In the genomic region with DNA sequence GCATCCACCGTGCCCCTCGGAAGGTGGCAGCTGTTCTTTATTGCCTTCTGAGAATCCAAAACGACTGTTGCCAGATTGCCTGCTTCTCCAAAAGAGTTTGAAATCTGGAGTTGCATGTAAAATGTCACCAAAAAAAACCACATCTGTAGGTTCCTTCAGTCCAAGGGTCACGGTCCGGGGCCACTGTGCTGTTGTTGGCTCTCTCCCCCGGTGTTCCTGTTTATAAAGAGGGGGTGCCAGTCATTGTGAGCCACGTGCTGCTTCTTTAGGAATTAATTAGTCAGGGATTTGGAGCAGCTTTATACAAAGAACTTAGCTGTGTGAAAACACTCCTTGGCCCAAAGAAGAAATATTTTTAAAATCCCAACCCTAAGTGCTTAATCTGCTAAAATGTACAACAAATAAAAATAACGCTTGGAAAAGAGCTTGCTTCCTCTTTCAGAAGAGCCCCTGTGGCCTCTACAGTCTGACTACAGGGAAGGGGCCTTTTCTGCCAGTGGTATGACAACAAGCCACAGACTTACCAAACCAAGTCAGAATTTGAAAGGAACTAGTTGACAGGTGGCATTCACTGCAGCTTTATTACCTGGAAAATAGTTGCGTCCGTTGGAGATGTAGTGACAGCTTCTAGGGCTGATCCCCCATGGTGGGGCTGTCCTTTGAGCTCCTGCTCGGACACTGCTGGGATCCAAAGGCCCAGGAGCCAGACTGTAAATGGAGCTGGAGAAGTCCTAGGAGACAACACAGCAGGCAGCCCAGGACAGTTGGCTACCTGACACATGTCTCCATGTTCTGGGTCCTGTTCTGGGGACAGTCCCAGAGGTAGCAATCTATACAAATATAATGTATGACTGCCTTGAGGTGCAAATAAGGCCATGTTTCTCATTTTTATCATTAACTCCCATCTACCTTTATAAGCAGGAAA, we compare ENCODE assay signal across 12 cellular contexts.
DNase-seq lines count a peak whose midpoint lies in the region; ATAC-seq and TF ChIP-seq lines count a peak whose summit lies in the region.
"Had no signal": no experiment of that assay in that cellular context is flagged by ENCODE, and none has a peak within 500 bp of the region (broad histone marks: within the 10 kb centered on the region; RNA-seq: fewer than 3 reads in every experiment).

No MANE protein-coding gene starts in this region.

- peak overlapping the region in 2 of 10 donors; percentile 37 to 66 for H3K27ac ChIP-seq in heart right ventricle
- H3K27ac ChIP-seq: A549 had no signal

- H3K36me3 Mint-ChIP-seq in activated naive CD4-positive, alpha-beta T cell treated with anti-CD3 and anti-CD28 coated beads, Interleukin-2, amount 10 ng/mL, durations not matched to agents 7 days and 5 days = no peaks in the 10 kb centered on the region
- H3K36me3 Mint-ChIP-seq: activated naive CD4-positive, alpha-beta T cell treated with anti-CD3 and anti-CD28 coated beads, Interleukin-2, amount 50 U/mL, for 72 hours; type B pancreatic cell had no signal

- H3K9me3 Mint-ChIP-seq in activated naive CD4-positive, alpha-beta T cell treated with anti-CD3 and anti-CD28 coated beads, Interleukin-2, amount 10 ng/mL, durations not matched to agents 7 days and 5 days = no peaks in the 10 kb centered on the region
- H3K9me3 Mint-ChIP-seq: activated naive CD4-positive, alpha-beta T cell treated with anti-CD3 and anti-CD28 coated beads, Interleukin-2, amount 50 U/mL, for 72 hours; type B pancreatic cell had no signal

- 62 to 70% methylated on average over 11 of the region's 11 CpGs for WGBS in heart right ventricle, 2 donors

- H3K27me3 ChIP-seq in heart right ventricle = no peaks in the 10 kb centered on the region

- peaks cover 0 to 21% (median 0%) of the 10 kb centered on the region in 9 donors for H3K4me1 ChIP-seq in heart right ventricle
- H3K4me1 ChIP-seq: A549 had no signal

- intact Hi-C loops in heart right ventricle (cut with DNase I) = no loop called here
- intact Hi-C loops in cardiac septum (cut with DNase I) = no loop called here

- peaks cover 0 to 8% (median 0%) of the 10 kb centered on the region in 11 donors for H3K9me3 ChIP-seq in heart right ventricle

- H3K27me3 Mint-ChIP-seq in activated naive CD4-positive, alpha-beta T cell treated with anti-CD3 and anti-CD28 coated beads, Interleukin-2, amount 10 ng/mL, durations not matched to agents 7 days and 5 days = peaks cover 53% of the 10 kb centered on the region

- DNase-seq in heart right ventricle (peak in 1 of 2 donors; percentile 19), cardiac septum (ENCODE audit: low spot score) (no peak), NOMO-1 treated with dmso at 0.1 percent for 144 hours (lab: John Stamatoyannopoulos, UW; ENCODE audit: unreplicated experiment) (peak; percentile 71), left lobe of liver (ENCODE audit: low spot score) (no peak)
- no peak for DNase-seq in stimulated activated CD4-positive, alpha-beta T cell treated with anti-CD3 and anti-CD28 coated beads, Interleukin-12 subunit alpha, Interleukin-12 subunit beta, amount 100 ng/mL, for 4 hours
- DNase-seq in activated naive CD4-positive, alpha-beta T cell treated with anti-CD3 and anti-CD28 coated beads, Interleukin-2, amount 10 ng/mL, durations not matched to agents 7 days and 5 days = no peak
- DNase-seq: NCI-H146 had no signal

- ATAC-seq in heart right ventricle (peak in 6 of 8 donors; percentile 39 to 70 (median 57)), left lobe of liver (peak; percentile 14), GM21390 (IDR thresholded peaks at IDR 0.05; ENCODE audit: unreplicated experiment) (no peak), HG03095 (IDR thresholded peaks at IDR 0.05; ENCODE audit: unreplicated experiment) (no peak)
- ATAC-seq: A549 had no signal

- H3K4me1 Mint-ChIP-seq in activated naive CD4-positive, alpha-beta T cell treated with anti-CD3 and anti-CD28 coated beads, Interleukin-2, amount 10 ng/mL, durations not matched to agents 7 days and 5 days = peaks cover 3% of the 10 kb centered on the region

- H3K27ac Mint-ChIP-seq in activated naive CD4-positive, alpha-beta T cell treated with anti-CD3 and anti-CD28 coated beads, Interleukin-2, amount 10 ng/mL, durations not matched to agents 7 days and 5 days = no peak overlapping the region
- H3K27ac Mint-ChIP-seq: activated naive CD4-positive, alpha-beta T cell treated with anti-CD3 and anti-CD28 coated beads, Interleukin-2, amount 50 U/mL, for 72 hours had no signal

- H3K36me3 ChIP-seq in heart right ventricle = no peaks in the 10 kb centered on the region

- CTCF ChIA-PET in activated naive CD4-positive, alpha-beta T cell treated with anti-CD3 and anti-CD28 coated beads, Interleukin-2, amount 10 ng/mL, durations not matched to agents 7 days and 5 days (lab: Charles Lee) = interaction anchor here (1.2 to 1.9 kb wide), 3 partner anchors 13 to 416 kb away, joined by 3 to 7 read pairs (median 4); no protein-coding TSS in a partner anchor

- TF ChIP-seq CTCF in heart right ventricle (IDR thresholded peaks at IDR 0.05) = no peak

- H3K4me3 Mint-ChIP-seq in activated naive CD4-positive, alpha-beta T cell treated with anti-CD3 and anti-CD28 coated beads, Interleukin-2, amount 10 ng/mL, durations not matched to agents 7 days and 5 days = no peak overlapping the region
- H3K4me3 Mint-ChIP-seq: type B pancreatic cell had no signal

- no peak overlapping the region for H3K4me3 ChIP-seq in heart right ventricle
- H3K4me3 ChIP-seq: A549 had no signal

Comparison
In these comparisons a context has a peak if more than half of its experiments do, and no peak if none do; other contexts are left out.
1. ATAC-seq: peak in heart right ventricle (6 of 8) and left lobe of liver (single experiment); none in GM21390 (single experiment) and HG03095 (single experiment).